ENCODE assay signal across 15 cellular contexts in the genomic region with DNA sequence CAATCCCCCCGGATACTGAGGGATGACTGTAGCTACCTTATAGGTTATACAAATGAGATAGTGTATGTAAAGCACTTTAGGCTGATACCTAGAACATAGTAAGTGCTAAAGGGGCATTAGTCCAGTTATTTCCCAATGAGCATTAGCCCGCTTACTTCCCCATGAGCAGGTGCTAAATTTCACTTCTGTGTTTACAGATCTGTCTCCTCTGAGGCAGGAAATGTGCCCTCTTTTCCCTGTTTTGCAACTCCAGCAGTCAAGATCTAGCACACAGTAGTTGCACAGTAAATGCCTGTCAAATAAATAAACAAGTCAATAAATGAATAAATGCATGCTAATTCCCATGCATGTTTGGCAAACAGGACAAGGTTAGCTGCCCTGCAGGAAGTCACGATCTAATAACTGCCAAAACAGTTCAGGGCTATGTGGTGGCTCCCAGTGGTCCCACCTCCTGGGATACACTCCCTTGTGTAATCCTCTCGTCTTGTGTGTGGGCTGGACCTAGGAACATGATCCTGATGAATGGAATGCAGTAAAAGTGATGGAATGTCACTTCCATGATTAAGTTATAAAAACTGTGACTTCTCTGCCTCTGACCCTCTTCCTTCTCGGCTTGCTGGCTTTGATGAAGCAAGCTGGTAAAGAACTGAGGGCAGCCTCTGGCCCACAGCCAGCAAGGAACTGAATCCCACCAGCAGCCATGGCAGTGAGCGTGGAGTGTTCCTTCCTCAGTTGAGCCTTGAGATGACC.
DNase-seq lines count a peak whose midpoint lies in the region; FAIRE-seq lines count a peak whose summit lies in the region.
"Had no signal": no experiment of that assay in that cellular context is flagged by ENCODE, and none has a peak within 500 bp of the region (broad histone marks: within the 10 kb centered on the region; RNA-seq: fewer than 3 reads in every experiment).

No MANE protein-coding gene starts in this region.

- DNase-seq in AG20443 (ENCODE audit: low spot score), result peak; percentile 29
- DNase-seq in HTR-8/SVneo (ENCODE audit: insufficient read length, low spot score), result peak; percentile 38
- DNase-seq in astrocyte of the hippocampus (ENCODE audit: low read depth, low spot score), result peak; percentile 69
- DNase-seq in medulla oblongata (ENCODE audit: extremely low spot score), result peak; percentile 45
- DNase-seq in germinal center (ENCODE audit: low spot score), result no peak
- no peak for DNase-seq in ecto neural progenitor cell (ENCODE audit: low spot score)
- DNase-seq in NCI-H748 (lab: John Stamatoyannopoulos, UW; ENCODE audit: unreplicated experiment), result no peak
- no peak for DNase-seq in NCI-H1436 treated with DMSO at 0.1 percent for 48 hours (lab: John Stamatoyannopoulos, UW)
- DNase-seq: activated CD4-positive, alpha-beta T cell treated with anti-CD3 and anti-CD28 coated beads, Interleukin-2, amount 50 U/mL, for 4 hours; activated naive CD4-positive, alpha-beta T cell treated with anti-CD3 and anti-CD28 coated beads, Interleukin-2, amount 10 ng/mL, durations not matched to agents 7 days and 5 days; heart right ventricle; Kasumi-1; NCI-H524; thyroid gland had no signal

- peak; percentile 77 for FAIRE-seq in HTR-8/SVneo (lab: Jason Lieb, UNC)
- FAIRE-seq: H1 had no signal

Comparison
In these comparisons a context has a peak if more than half of its experiments do, and no peak if none do; other contexts are left out.
1. DNase-seq: peak in AG20443 (single experiment), HTR-8/SVneo (single experiment), astrocyte of the hippocampus (single experiment) and medulla oblongata (single experiment); none in germinal center (single experiment), ecto neural progenitor cell (single experiment), NCI-H748 (single experiment) and NCI-H1436 treated with DMSO at 0.1 percent for 48 hours (single experiment).